Comparison of ENCODE assay signal across 31 cellular contexts in genomic region chr3:132598181-132598580, GRCh38. TPM values are rescaled to one million over a fixed set of nuclear protein-coding genes. Genes with fewer than 3 reads are reported as not detected.
A peak's percentile ranks its signal among the peaks of the same experiment; 100 is the strongest.
DNase-seq lines count a peak whose midpoint lies in the region; ATAC-seq, FAIRE-seq and TF ChIP-seq lines count a peak whose summit lies in the region.
"Had no signal": no experiment of that assay in that cellular context is flagged by ENCODE, and none has a peak within 500 bp of the region (broad histone marks: within the 10 kb centered on the region; RNA-seq: fewer than 3 reads in every experiment).

No MANE protein-coding gene starts in this region.

- POLR2A ChIA-PET in activated CD4-positive, alpha-beta T cell treated with anti-CD3 and anti-CD28 coated beads for 36 hours (lab: Charles Lee) = no interaction called here

- TF ChIP-seq CTCF in heart left ventricle (IDR thresholded peaks at IDR 0.05) (no peak), keratinocyte (optimal IDR thresholded peaks at IDR 0.05 in 1 of 3, IDR thresholded peaks at IDR 0.05 in 1 of 3, conservative IDR thresholded peaks at IDR 0.05 in 1 of 3; ENCODE audit: extremely low read depth in 1 of 3, insufficient read depth in 2 of 3, low read length in 3 of 3) (no peak)

- intact Hi-C loops in heart left ventricle (cut with DNase I) = no loop called here
- intact Hi-C loops in left cardiac atrium (cut with DNase I) = no loop called here
- intact Hi-C loops in activated CD4-positive, alpha-beta T cell treated with anti-CD3 and anti-CD28 coated beads for 36 hours (cut with DNase I, micrococcal nuclease) = no loop called here

- H2AFZ ChIP-seq in Karpas-422 (ENCODE audit: low read length) = 0 out of 2 replicates have a peak overlapping the region, but pooled peaks have one; percentile 1
- peak overlapping the region; percentile 8 for H2AFZ ChIP-seq in keratinocyte (ENCODE audit: control insufficient read depth, low read length)
- H2AFZ ChIP-seq: GM23338 had no signal

- H4K20me1 ChIP-seq in Karpas-422 (ENCODE audit: insufficient read depth, low read depth, low read length) (no peaks in the 10 kb centered on the region), keratinocyte (ENCODE audit: control insufficient read depth, extremely low read depth, insufficient read depth, low read length) (no peaks in the 10 kb centered on the region)

- H3K27ac ChIP-seq in heart left ventricle = peak overlapping the region in 3 of 12 donors; percentile 32 to 49 (median 40)
- H3K27ac ChIP-seq in Karpas-422 (ENCODE audit: low read length) = peak overlapping the region; percentile 73
- H3K27ac ChIP-seq in keratinocyte (ENCODE audit: control insufficient read depth, insufficient read depth, low read length) = no peak overlapping the region
- H3K27ac ChIP-seq in subcutaneous abdominal adipose tissue (ENCODE audit: low read depth, low read length) = peak overlapping the region; percentile 47
- H3K27ac ChIP-seq: 22Rv1, neutrophil had no signal

- 76 to 86% (median 79%) methylated on average over 3 of the region's 3 CpGs for WGBS in heart left ventricle, 4 donors

- peak overlapping the region in 7 of 12 donors; percentile 42 to 59 (median 43) for H3K4me3 ChIP-seq in heart left ventricle
- H3K4me3 ChIP-seq in Karpas-422 (ENCODE audit: low read length) = peak overlapping the region; percentile 60
- peak overlapping the region in 1 of 3 experiments; percentile 36 for H3K4me3 ChIP-seq in keratinocyte (ENCODE audit: control insufficient read depth in 2 of 3, extremely low read depth in 1 of 3, insufficient read depth in 2 of 3, low read depth in 1 of 3, low read length in 3 of 3)
- H3K4me3 ChIP-seq in subcutaneous abdominal adipose tissue (ENCODE audit: low read depth in 1 of 5, low read length in 5 of 5) = peak overlapping the region; percentile 41 to 55 (median 50)
- H3K4me3 ChIP-seq: GM23338, K562 had no signal

- CTCF ChIA-PET in activated CD4-positive, alpha-beta T cell treated with anti-CD3 and anti-CD28 coated beads for 36 hours (lab: Charles Lee) = no interaction called here

- H3K36me3 Mint-ChIP-seq in activated CD4-positive, alpha-beta T cell treated with anti-CD3 and anti-CD28 coated beads for 36 hours (ENCODE audit: low read depth) = peaks cover 33% of the 10 kb centered on the region

- dilution Hi-C loops in keratinocyte (cut with MboI; ENCODE audit: extremely low pct_ligation_motif_present, low sequenced_read_pairs) = no loop called here

- H3K27ac Mint-ChIP-seq in activated CD4-positive, alpha-beta T cell treated with anti-CD3 and anti-CD28 coated beads for 36 hours = no peak overlapping the region
- H3K27ac Mint-ChIP-seq: activated T-helper 17 cell treated with anti-CD3 and anti-CD28 coated beads, Interleukin-2, amount 50 U/mL, for 72 hours; GM23338; mesothelial cell of epicardium; progenitor cell of endocrine pancreas had no signal

- H3K4me2 ChIP-seq in Karpas-422 (ENCODE audit: low read depth, low read length, poor library complexity, severe bottlenecking) (peak overlapping the region; percentile 62), keratinocyte (ENCODE audit: control insufficient read depth, extremely low read depth, insufficient read depth, low read depth, low read length) (peak overlapping the region; percentile 83)
- H3K4me2 ChIP-seq: GM23338 had no signal

- H3K4me1 Mint-ChIP-seq in activated CD4-positive, alpha-beta T cell treated with anti-CD3 and anti-CD28 coated beads for 36 hours = no peaks in the 10 kb centered on the region
- H3K4me1 Mint-ChIP-seq: activated T-helper 17 cell treated with anti-CD3 and anti-CD28 coated beads, Interleukin-2, amount 50 U/mL, for 72 hours had no signal

- no peaks in the 10 kb centered on the region for H3K9me2 ChIP-seq in Karpas-422 (replicated peaks; ENCODE audit: insufficient read depth, low read length)

- H3K9me3 Mint-ChIP-seq in activated CD4-positive, alpha-beta T cell treated with anti-CD3 and anti-CD28 coated beads for 36 hours (ENCODE audit: low read depth) = no peaks in the 10 kb centered on the region
- H3K9me3 Mint-ChIP-seq: activated T-helper 17 cell treated with anti-CD3 and anti-CD28 coated beads, Interleukin-2, amount 50 U/mL, for 72 hours; GM23338; mesothelial cell of epicardium; naive B cell had no signal

- H3K4me3 Mint-ChIP-seq in activated CD4-positive, alpha-beta T cell treated with anti-CD3 and anti-CD28 coated beads for 36 hours = no peak overlapping the region
- H3K4me3 Mint-ChIP-seq: activated T-helper 17 cell treated with anti-CD3 and anti-CD28 coated beads, Interleukin-2, amount 50 U/mL, for 72 hours; GM23338; mesothelial cell of epicardium; naive B cell had no signal

- no peak for TF ChIP-seq POLR2A in heart left ventricle (IDR thresholded peaks at IDR 0.05)

- ATAC-seq in heart left ventricle (no peak), left cardiac atrium (no peak), GM21737 (IDR thresholded peaks at IDR 0.05; ENCODE audit: unreplicated experiment) (no peak)
- no peak for ATAC-seq in activated CD4-positive, alpha-beta T cell treated with anti-CD3 and anti-CD28 coated beads for 36 hours
- ATAC-seq: activated T-helper 17 cell treated with anti-CD3 and anti-CD28 coated beads, Interleukin-2, amount 50 U/mL, for 72 hours; GM23338; K562; left ventricle myocardium superior had no signal

- no peaks in the 10 kb centered on the region for H3K27me3 Mint-ChIP-seq in activated CD4-positive, alpha-beta T cell treated with anti-CD3 and anti-CD28 coated beads for 36 hours
- H3K27me3 Mint-ChIP-seq: activated T-helper 17 cell treated with anti-CD3 and anti-CD28 coated beads, Interleukin-2, amount 50 U/mL, for 72 hours; naive B cell; progenitor cell of endocrine pancreas had no signal

- H3K36me3 ChIP-seq in heart left ventricle = peaks cover 0 to 34% (median 17%) of the 10 kb centered on the region in 9 donors
- peaks cover 6% of the 10 kb centered on the region for H3K36me3 ChIP-seq in Karpas-422 (ENCODE audit: insufficient read depth, low read length)
- no peaks in the 10 kb centered on the region for H3K36me3 ChIP-seq in keratinocyte (ENCODE audit: control insufficient read depth in 2 of 2, extremely low read depth in 1 of 2, insufficient read depth in 2 of 2, low read length in 2 of 2)
- peaks cover 0 to 12% (median 7%) of the 10 kb centered on the region in 5 donors for H3K36me3 ChIP-seq in subcutaneous abdominal adipose tissue (ENCODE audit: control insufficient read depth in 5 of 5, insufficient read depth in 5 of 5, low read length in 5 of 5)

- DNase-seq in heart left ventricle = no peak
- DNase-seq in left cardiac atrium = no peak
- no peak for DNase-seq in Karpas-422
- DNase-seq in keratinocyte (ENCODE audit: low read depth, low spot score) = no peak
- no peak for DNase-seq in activated CD4-positive, alpha-beta T cell treated with anti-CD3 and anti-CD28 coated beads for 36 hours
- DNase-seq in SW 1271 (lab: John Stamatoyannopoulos, UW) = no peak
- DNase-seq: activated CD4-positive, alpha-beta T cell treated with anti-CD3 and anti-CD28 coated beads for 4 hours; activated naive CD4-positive, alpha-beta T cell treated with anti-CD3 and anti-CD28 coated beads, Interleukin-2, amount 50 U/mL, for 16 hours; amniotic stem cell; GDM1; left ventricle myocardium superior; naive B cell; NCI-H1105; NCI-H187 treated with DMSO at 0.1 percent for 48 hours; NCI-H2171 treated with DMSO at 0.1 percent for 48 hours; NCI-H510A; sigmoid colon; stimulated activated naive CD4-positive, alpha-beta T cell had no signal

- no peaks in the 10 kb centered on the region for H3K9me1 ChIP-seq in keratinocyte (ENCODE audit: control insufficient read depth, extremely low read depth, insufficient read depth, low read length)

- H3K9ac ChIP-seq in Karpas-422 (ENCODE audit: low read length) (peak overlapping the region; percentile 61), keratinocyte (ENCODE audit: control insufficient read depth, extremely low read depth, insufficient read depth, low read length) (no peak overlapping the region), subcutaneous abdominal adipose tissue (ENCODE audit: low read length in 5 of 5) (peak overlapping the region in 1 of 5 donors; percentile 56)

- H3K9me3 ChIP-seq in heart left ventricle (no peaks in the 10 kb centered on the region), Karpas-422 (ENCODE audit: low read length) (no peaks in the 10 kb centered on the region), keratinocyte (ENCODE audit: control insufficient read depth, low read depth, low read length) (no peaks in the 10 kb centered on the region), subcutaneous abdominal adipose tissue (ENCODE audit: control insufficient read depth in 5 of 5, low read length in 5 of 5) (no peaks in the 10 kb centered on the region)
- H3K9me3 ChIP-seq: neutrophil, sigmoid colon had no signal

- FAIRE-seq in keratinocyte (lab: Jason Lieb, UNC) = no peak
- FAIRE-seq: K562 had no signal

- peaks cover 10% of the 10 kb centered on the region for H3K79me2 ChIP-seq in Karpas-422 (ENCODE audit: low read length)
- H3K79me2 ChIP-seq in keratinocyte (ENCODE audit: control insufficient read depth, insufficient read depth, low read length) = no peaks in the 10 kb centered on the region

- H3K4me1 ChIP-seq in heart left ventricle = peaks cover 0 to 16% (median 0%) of the 10 kb centered on the region in 12 donors
- H3K4me1 ChIP-seq in Karpas-422 (ENCODE audit: low read length) = peaks cover 56% of the 10 kb centered on the region
- peaks cover 29% of the 10 kb centered on the region for H3K4me1 ChIP-seq in keratinocyte (ENCODE audit: control insufficient read depth, extremely low read depth, insufficient read depth, low read length)
- H3K4me1 ChIP-seq in subcutaneous abdominal adipose tissue (ENCODE audit: control insufficient read depth in 5 of 5, insufficient read depth in 5 of 5, low read length in 5 of 5) = peaks cover 0 to 32% (median 3%) of the 10 kb centered on the region in 5 donors

- H3K27me3 ChIP-seq in heart left ventricle (no peaks in the 10 kb centered on the region), Karpas-422 (ENCODE audit: low read length) (no peaks in the 10 kb centered on the region), keratinocyte (ENCODE audit: control insufficient read depth, extremely low read depth, insufficient read depth, low read length) (no peaks in the 10 kb centered on the region), subcutaneous abdominal adipose tissue (ENCODE audit: control insufficient read depth in 5 of 5, insufficient read depth in 4 of 5, low read length in 5 of 5) (no peaks in the 10 kb centered on the region)
- H3K27me3 ChIP-seq: neutrophil, sigmoid colon had no signal

RNA-seq across cellular contexts. Expression of gene ACKR4, which starts 1.1 kb away (rescaled TPM):
- total RNA-seq in heart left ventricle (1 to 10 TPM in 7 of 9 donors, under 1 TPM in 2; 0.69 to 3.0 (median 2.0) TPM), left cardiac atrium (1 to 10 TPM; 2.1 to 3.7 TPM)
- polyA plus RNA-seq in heart left ventricle (1 to 10 TPM in 1 of 2 donors, under 1 TPM in 1; 0.64 to 2.2 TPM), keratinocyte (0.14 to 0.67 TPM (median 0.57 TPM) in 3 replicates)
- 7.4 and 8.4 TPM in 2 replicates for total RNA-seq in Karpas-422 (2014; rRNA removed; shearing (Covaris generic); ENCODE audit: low replicate concordance)
- 0.31 TPM for polyA plus RNA-seq in keratinocyte (2011; ENCODE audit: low read depth)
- 0.06 and 0.11 TPM in 2 replicates for polyA plus RNA-seq in keratinocyte (2011; cell fraction: cytosol; rRNA removed)
- polyA plus RNA-seq in keratinocyte (2011; cell fraction: nucleus; rRNA removed) = 0.08 and 0.29 TPM in 2 replicates
- 0.50 and 0.59 TPM in 2 replicates for polyA plus RNA-seq in keratinocyte (2012; ENCODE audit: low replicate concordance)
- polyA minus RNA-seq in keratinocyte = 0.16 to 0.32 TPM in 2 of 3 replicates, not detected in the other
- polyA minus RNA-seq in keratinocyte (2011; cell fraction: cytosol; rRNA and poly(A)+ RNA removed) = not detected
- polyA minus RNA-seq in keratinocyte (2011; cell fraction: nucleus; rRNA and poly(A)+ RNA removed) = 0.47 TPM in 1 of 2 replicates, not detected in the other
- under 1 TPM; 0.09 TPM for total RNA-seq in activated CD4-positive, alpha-beta T cell treated with anti-CD3 and anti-CD28 coated beads for 36 hours
- total RNA-seq: cerebellum; GM23338; HT1080; K562; MCF 10A; progenitor cell of endocrine pancreas; T-helper 2 cell treated with Interferon-gamma antibody and Interleukin-4, amounts not matched to agents 100 ng/mL and 5 ng/mL, for 36 hours had no signal
